ENCODE assay signal across 10 cellular contexts in genomic region chr14:74942608-74943007, GRCh38. TPM values are rescaled to one million over a fixed set of nuclear protein-coding genes. Genes with fewer than 3 reads are reported as not detected.
DNase-seq lines count a peak whose midpoint lies in the region; ATAC-seq and TF ChIP-seq lines count a peak whose summit lies in the region.
"Had no signal": no experiment of that assay in that cellular context is flagged by ENCODE, and none has a peak within 500 bp of the region (broad histone marks: within the 10 kb centered on the region; RNA-seq: fewer than 3 reads in every experiment).

No MANE protein-coding gene starts in this region.

- H3K9me3 Mint-ChIP-seq in activated CD4-positive, alpha-beta T cell treated with anti-CD3 and anti-CD28 coated beads, Interleukin-2, amount 10 ng/mL, durations not matched to agents 24 days and 14 days, result no peaks in the 10 kb centered on the region
- no peaks in the 10 kb centered on the region for H3K9me3 Mint-ChIP-seq in stimulated activated effector memory CD8-positive, alpha-beta T cell treated with anti-CD3 and anti-CD28 coated beads, Interleukin-12 subunit alpha, Interleukin-12 subunit beta, amount 100 ng/mL, for 72 hours

- H3K4me1 Mint-ChIP-seq in activated CD4-positive, alpha-beta T cell treated with anti-CD3 and anti-CD28 coated beads, Interleukin-2, amount 10 ng/mL, durations not matched to agents 24 days and 14 days, result peaks cover 32% of the 10 kb centered on the region
- peaks cover 34% of the 10 kb centered on the region for H3K4me1 Mint-ChIP-seq in stimulated activated effector memory CD8-positive, alpha-beta T cell treated with anti-CD3 and anti-CD28 coated beads, Interleukin-12 subunit alpha, Interleukin-12 subunit beta, amount 100 ng/mL, for 72 hours

- H3K4me3 ChIP-seq in coronary artery, result peak overlapping the region; percentile 42
- H3K4me3 ChIP-seq: A549 had no signal

- peak overlapping the region; percentile 85 for H3K4me3 Mint-ChIP-seq in activated CD4-positive, alpha-beta T cell treated with anti-CD3 and anti-CD28 coated beads, Interleukin-2, amount 10 ng/mL, durations not matched to agents 24 days and 14 days
- H3K4me3 Mint-ChIP-seq in stimulated activated effector memory CD8-positive, alpha-beta T cell treated with anti-CD3 and anti-CD28 coated beads, Interleukin-12 subunit alpha, Interleukin-12 subunit beta, amount 100 ng/mL, for 72 hours, result peak overlapping the region; percentile 68

- intact Hi-C loops in activated CD4-positive, alpha-beta T cell treated with anti-CD3 and anti-CD28 coated beads, Interleukin-2, amount 10 ng/mL, durations not matched to agents 24 days and 14 days (cut with micrococcal nuclease), result loop anchor here (5.0 to 10.0 kb wide), 3 partner anchors 60 to 362 kb away; partner anchors contain the start of gene EIF2B2

- no peak for DNase-seq in activated CD4-positive, alpha-beta T cell treated with anti-CD3 and anti-CD28 coated beads, Interleukin-2, amount 10 ng/mL, durations not matched to agents 24 days and 14 days
- no peak for DNase-seq in activated CD4-positive, alpha-beta T cell treated with anti-CD3 and anti-CD28 coated beads, Interleukin-2, amount 50 U/mL, for 1 hour
- DNase-seq in coronary artery (ENCODE audit: low spot score) (no peak), ureter (ENCODE audit: low spot score) (no peak)
- DNase-seq in stimulated activated effector memory CD8-positive, alpha-beta T cell treated with anti-CD3 and anti-CD28 coated beads, Interleukin-12 subunit alpha, Interleukin-12 subunit beta, amount 100 ng/mL, for 72 hours (ENCODE audit: low spot score in 2 of 2), result no peak
- DNase-seq: central memory CD4-positive, alpha-beta T cell had no signal

- TF ChIP-seq CTCF in coronary artery (IDR thresholded peaks at IDR 0.05), result no peak

- no peaks in the 10 kb centered on the region for H3K27me3 Mint-ChIP-seq in activated CD4-positive, alpha-beta T cell treated with anti-CD3 and anti-CD28 coated beads, Interleukin-2, amount 10 ng/mL, durations not matched to agents 24 days and 14 days

- H3K27ac ChIP-seq in coronary artery, result peak overlapping the region; percentile 76 to 94
- H3K27ac ChIP-seq: A549 had no signal

- ATAC-seq in HG03354 (IDR thresholded peaks at IDR 0.05; ENCODE audit: poor library complexity, severe bottlenecking, unreplicated experiment), result peak; percentile 27
- ATAC-seq in stimulated activated effector memory CD8-positive, alpha-beta T cell treated with anti-CD3 and anti-CD28 coated beads, Interleukin-12 subunit alpha, Interleukin-12 subunit beta, amount 100 ng/mL, for 72 hours, result no peak
- ATAC-seq in HG02973 (IDR thresholded peaks at IDR 0.05; ENCODE audit: unreplicated experiment), result no peak
- ATAC-seq in HG02642 (IDR thresholded peaks at IDR 0.05; ENCODE audit: poor library complexity, unreplicated experiment), result no peak
- ATAC-seq: A549 had no signal

- H3K27ac Mint-ChIP-seq in activated CD4-positive, alpha-beta T cell treated with anti-CD3 and anti-CD28 coated beads, Interleukin-2, amount 10 ng/mL, durations not matched to agents 24 days and 14 days, result peak overlapping the region; percentile 93
- H3K27ac Mint-ChIP-seq in stimulated activated effector memory CD8-positive, alpha-beta T cell treated with anti-CD3 and anti-CD28 coated beads, Interleukin-12 subunit alpha, Interleukin-12 subunit beta, amount 100 ng/mL, for 72 hours, result peak overlapping the region; percentile 95

- no peaks in the 10 kb centered on the region for H3K36me3 Mint-ChIP-seq in activated CD4-positive, alpha-beta T cell treated with anti-CD3 and anti-CD28 coated beads, Interleukin-2, amount 10 ng/mL, durations not matched to agents 24 days and 14 days (ENCODE audit: low read depth)
- no peaks in the 10 kb centered on the region for H3K36me3 Mint-ChIP-seq in stimulated activated effector memory CD8-positive, alpha-beta T cell treated with anti-CD3 and anti-CD28 coated beads, Interleukin-12 subunit alpha, Interleukin-12 subunit beta, amount 100 ng/mL, for 72 hours

RNA-seq across cellular contexts. Expression of gene PGF, which starts 12.8 kb away (rescaled TPM):
- total RNA-seq in activated CD4-positive, alpha-beta T cell treated with anti-CD3 and anti-CD28 coated beads, Interleukin-2, amount 10 ng/mL, durations not matched to agents 24 days and 14 days, result 0.23 and 0.24 TPM in 2 replicates
- total RNA-seq in ureter, result 4.4 TPM

RNA-seq across cellular contexts. Expression of gene RPS6KL1, which starts 19.5 kb away (rescaled TPM):
- 7.0 and 9.6 TPM in 2 replicates for total RNA-seq in activated CD4-positive, alpha-beta T cell treated with anti-CD3 and anti-CD28 coated beads, Interleukin-2, amount 10 ng/mL, durations not matched to agents 24 days and 14 days
- 10.7 TPM for total RNA-seq in ureter
